ENCODE assay signal across 9 cellular contexts in the genomic region with DNA sequence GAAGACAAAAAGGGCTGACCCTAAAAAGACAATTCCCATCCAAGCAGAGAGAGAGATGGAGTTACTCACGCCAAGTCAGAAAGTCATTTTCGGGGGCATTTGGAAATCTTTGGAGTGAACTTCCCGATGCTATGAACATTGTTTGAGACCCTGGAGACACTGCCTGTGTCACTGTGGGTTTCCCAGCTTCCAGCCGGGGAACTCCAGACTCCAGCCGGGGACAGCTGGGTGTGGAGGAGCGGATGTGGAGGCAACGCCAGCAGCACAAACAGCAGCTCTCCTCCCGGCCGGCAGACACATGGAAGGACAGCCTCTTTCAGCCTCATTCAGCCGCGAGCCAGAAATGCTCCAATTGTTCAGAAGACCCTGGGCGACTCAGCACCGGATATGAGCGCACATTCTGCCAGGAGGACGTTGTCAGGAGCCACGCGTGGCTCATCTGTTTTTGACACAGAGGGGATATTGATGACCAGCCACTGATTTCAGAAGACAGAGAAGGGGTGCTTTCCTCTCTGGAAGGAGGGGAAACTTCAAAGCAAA.
A peak's percentile ranks its signal among the peaks of the same experiment; 100 is the strongest.
DNase-seq lines count a peak whose midpoint lies in the region; ATAC-seq and TF ChIP-seq lines count a peak whose summit lies in the region.
"Had no signal": no experiment of that assay in that cellular context is flagged by ENCODE, and none has a peak within 500 bp of the region (broad histone marks: within the 10 kb centered on the region; RNA-seq: fewer than 3 reads in every experiment).

No MANE protein-coding gene starts in this region.

- 53 to 70% methylated on average over 17 of the region's 17 CpGs for WGBS in thyroid gland, 2 donors

- H3K36me3 Mint-ChIP-seq in endothelial cell (ENCODE audit: low read depth, unreplicated experiment) (peaks cover 34% of the 10 kb centered on the region), mesothelial cell of epicardium (peaks cover 14% of the 10 kb centered on the region)

- no peaks in the 10 kb centered on the region for H3K9me3 Mint-ChIP-seq in endothelial cell (ENCODE audit: unreplicated experiment)
- no peaks in the 10 kb centered on the region for H3K9me3 Mint-ChIP-seq in mesothelial cell of epicardium

- no peak for TF ChIP-seq POLR2A in thyroid gland (IDR thresholded peaks at IDR 0.05)

- no peaks in the 10 kb centered on the region for H3K27me3 Mint-ChIP-seq in endothelial cell (ENCODE audit: unreplicated experiment)
- H3K27me3 Mint-ChIP-seq in mesothelial cell of epicardium (ENCODE audit: low read depth), result no peaks in the 10 kb centered on the region

- no peaks in the 10 kb centered on the region for H3K36me3 ChIP-seq in thyroid gland

- H3K9me3 ChIP-seq in thyroid gland, result no peaks in the 10 kb centered on the region

- H3K4me3 Mint-ChIP-seq in endothelial cell (ENCODE audit: unreplicated experiment), result peak overlapping the region; percentile 2
- H3K4me3 Mint-ChIP-seq in mesothelial cell of epicardium, result peak overlapping the region; percentile 45

- intact Hi-C loops in thyroid gland (cut with DNase I), result no loop called here

- peak overlapping the region; percentile 59 for H3K27ac Mint-ChIP-seq in endothelial cell (ENCODE audit: unreplicated experiment)
- H3K27ac Mint-ChIP-seq in mesothelial cell of epicardium, result peak overlapping the region; percentile 95

- no peak overlapping the region for H3K4me3 ChIP-seq in thyroid gland (replicated peaks in 1 of 3)

- H3K27ac ChIP-seq in thyroid gland, result peak overlapping the region in 2 of 3 donors; percentile 55 to 59
- H3K27ac ChIP-seq: HL-60 had no signal

- no peaks in the 10 kb centered on the region for H3K27me3 ChIP-seq in thyroid gland

- peaks cover 28% of the 10 kb centered on the region for H3K4me1 Mint-ChIP-seq in endothelial cell (ENCODE audit: unreplicated experiment)
- peaks cover 29% of the 10 kb centered on the region for H3K4me1 Mint-ChIP-seq in mesothelial cell of epicardium

- DNase-seq in endothelial cell (ENCODE audit: low spot score) (no peak), mesothelial cell of epicardium (ENCODE audit: low spot score in 2 of 2, unreplicated experiment in 2 of 2) (peak; percentile 36 to 46), thyroid gland (peak; percentile 28 to 33), NCI-H1048 (lab: John Stamatoyannopoulos, UW) (no peak), DMS 273 treated with DMSO at 0.1 percent for 48 hours (lab: John Stamatoyannopoulos, UW) (no peak)

- ATAC-seq in activated CD4-positive, CD25-positive, alpha-beta regulatory T cell treated with anti-CD3 and anti-CD28 coated beads, Interleukin-2, amount 50 U/mL, for 24 hours, result no peak
- ATAC-seq in HG03432 (IDR thresholded peaks at IDR 0.05; ENCODE audit: unreplicated experiment), result no peak

- peaks cover 6 to 11% of the 10 kb centered on the region in 2 donors for H3K4me1 ChIP-seq in thyroid gland

- TF ChIP-seq CTCF in endothelial cell (IDR thresholded peaks at IDR 0.05; ENCODE audit: unreplicated experiment) (no peak), mesothelial cell of epicardium (IDR thresholded peaks at IDR 0.05; ENCODE audit: unreplicated experiment) (no peak), thyroid gland (IDR thresholded peaks at IDR 0.05) (no peak)

TF ChIP-seq in PFSK-1, 5 proteins besides CTCF, POLR2A, EP300 and RAD21:
- TF ChIP-seq FOXP2 (optimal IDR thresholded peaks at IDR 0.05; ENCODE audit: borderline replicate concordance, extremely low read depth, extremely low read length, insufficient read depth), result peak; percentile 87
- TF ChIP-seq SIN3A (IDR thresholded peaks at IDR 0.05; ENCODE audit: borderline replicate concordance, insufficient read depth, low read length), result 0 out of 2 replicates have a peak, but pooled peaks have one; percentile 75
- TF ChIP-seq TAF1 (IDR thresholded peaks at IDR 0.05; ENCODE audit: borderline replicate concordance, insufficient read depth, low read length), result no peak

Comparison
In these comparisons a context has a peak if more than half of its experiments do, and no peak if none do; other contexts are left out.
1. DNase-seq: peak in mesothelial cell of epicardium (2 of 2) and thyroid gland (2 of 2); none in endothelial cell (single experiment), NCI-H1048 (single experiment) and DMS 273 treated with DMSO at 0.1 percent for 48 hours (single experiment).